ENCODE assay signal across 15 cellular contexts in the genomic region with DNA sequence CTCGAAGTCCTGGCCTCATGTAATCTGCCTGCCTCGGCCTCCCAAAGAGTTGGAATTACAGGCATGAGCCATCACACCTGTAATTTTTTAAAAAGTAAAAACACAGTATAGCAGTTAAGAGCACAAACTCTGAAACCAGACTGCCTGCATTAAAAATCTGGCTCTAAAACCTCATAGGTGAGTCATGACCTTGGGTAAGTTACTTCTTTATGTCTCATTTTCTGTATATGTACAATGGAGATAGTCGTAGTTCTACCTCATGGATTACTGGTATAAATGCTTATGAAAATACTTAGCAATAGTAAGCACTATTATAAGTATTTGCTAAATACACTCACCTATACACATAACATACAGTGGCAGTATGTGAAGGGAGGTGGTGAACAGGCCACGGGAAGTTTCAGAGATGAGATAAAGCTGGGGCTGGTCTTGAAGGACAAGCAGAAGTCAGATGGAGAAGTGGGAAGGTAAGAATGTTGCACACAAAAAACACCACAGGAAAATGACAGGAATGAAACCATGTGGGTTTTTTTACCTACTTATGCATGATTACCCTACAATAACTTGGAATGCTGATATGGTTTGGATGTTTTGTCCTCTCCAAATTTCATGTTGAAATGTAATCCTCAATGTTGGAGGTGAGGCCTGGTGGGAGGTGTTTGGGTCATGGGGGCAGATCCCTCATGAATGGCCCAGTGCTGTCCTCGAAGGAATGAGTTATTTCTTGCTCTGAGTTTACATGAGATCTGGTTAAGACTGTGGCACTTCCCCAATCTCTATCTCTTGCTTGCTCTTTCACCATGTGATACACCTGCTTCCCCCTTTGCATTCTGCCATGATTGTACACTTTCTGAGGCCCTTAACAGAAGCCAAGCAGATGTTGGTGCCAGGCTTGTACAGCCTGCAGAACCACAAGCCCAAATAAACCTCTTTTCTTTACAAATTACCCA. TPM values are rescaled to one million over a fixed set of nuclear protein-coding genes. Genes with fewer than 3 reads are reported as not detected.
A peak's percentile ranks its signal among the peaks of the same experiment; 100 is the strongest.
DNase-seq lines count a peak whose midpoint lies in the region; ATAC-seq and TF ChIP-seq lines count a peak whose summit lies in the region.
"Had no signal": no experiment of that assay in that cellular context is flagged by ENCODE, and none has a peak within 500 bp of the region (broad histone marks: within the 10 kb centered on the region; RNA-seq: fewer than 3 reads in every experiment).

No MANE protein-coding gene starts in this region.

- peak overlapping the region; percentile 53 to 61 for H3K27ac Mint-ChIP-seq in T-cell

- no peaks in the 10 kb centered on the region for H3K27me3 Mint-ChIP-seq in T-cell

- no peak overlapping the region for H3K27ac ChIP-seq in dorsolateral prefrontal cortex
- H3K27ac ChIP-seq: gastroesophageal sphincter, right lobe of liver, RWPE1 had no signal

- DNase-seq in CD1c-positive myeloid dendritic cell (ENCODE audit: extremely low spot score) (peak; percentile 50), T-cell (peak in 1 of 34 experiments; percentile 6), fibroblast of the aortic adventitia (ENCODE audit: low read depth) (peak; percentile 13), dorsolateral prefrontal cortex (no peak), NCI-H1436 treated with DMSO at 0.1 percent for 48 hours (lab: John Stamatoyannopoulos, UW) (no peak)
- DNase-seq: activated CD8-positive, alpha-beta memory T cell treated with anti-CD3 and anti-CD28 coated beads for 24 hours; C1 segment of cervical spinal cord; MM.1S; right lobe of liver had no signal

- CTCF ChIA-PET in T-cell (lab: Charles Lee): interaction anchor here in 1 of 2 donors (0.6 to 1.3 kb wide), 2 partner anchors 9 to 350 kb away, joined by 3 read pairs; partner anchors contain the start of gene SPOP

- no peaks in the 10 kb centered on the region for H3K9me3 Mint-ChIP-seq in T-cell

- TF ChIP-seq CTCF in fibroblast of the aortic adventitia (IDR thresholded peaks at IDR 0.05; ENCODE audit: insufficient read depth, low read length) (no peak), dorsolateral prefrontal cortex (IDR thresholded peaks at IDR 0.05 in 54 of 56, conservative IDR thresholded peaks at IDR 0.05 in 2 of 56; ENCODE audit: low read depth in 1 of 56, partially characterized antibody in 56 of 56) (no peak)

- no peak overlapping the region for H3K4me3 ChIP-seq in fibroblast of the aortic adventitia (ENCODE audit: low read depth, low read length)
- no peak overlapping the region for H3K4me3 ChIP-seq in dorsolateral prefrontal cortex
- H3K4me3 ChIP-seq: gastroesophageal sphincter, lung, right lobe of liver had no signal

- H3K4me3 Mint-ChIP-seq in T-cell: no peak overlapping the region

- H3K36me3 Mint-ChIP-seq in T-cell: peaks cover 4% of the 10 kb centered on the region

- ATAC-seq in HG02610 (IDR thresholded peaks at IDR 0.05; ENCODE audit: unreplicated experiment) (peak; percentile 73), T-cell (replicated peaks in 1 of 4) (no peak), HG03342 (IDR thresholded peaks at IDR 0.05; ENCODE audit: unreplicated experiment) (no peak), HG03520 (IDR thresholded peaks at IDR 0.05; ENCODE audit: unreplicated experiment) (no peak)
- ATAC-seq: gastroesophageal sphincter had no signal

- POLR2A ChIA-PET in T-cell (lab: Charles Lee): no interaction called here

- intact Hi-C loops in dorsolateral prefrontal cortex (cut with DNase I): no loop called here

- H3K4me1 Mint-ChIP-seq in T-cell: peaks cover 55 to 58% (median 57%) of the 10 kb centered on the region in 3 donors

- no peaks in the 10 kb centered on the region for H3K27me3 ChIP-seq in dorsolateral prefrontal cortex
- H3K27me3 ChIP-seq: gastroesophageal sphincter, right lobe of liver had no signal

RNA-seq across cellular contexts. Expression of gene ZNF652, which starts 33.9 kb away (rescaled TPM):
- total RNA-seq in T-cell: 10 to 100 TPM; 51.0 to 61.0 (median 57.1) TPM
- 25.6 and 27.7 TPM in 2 replicates for total RNA-seq in fibroblast of the aortic adventitia (ENCODE audit: low replicate concordance)
- 100 to 1,000 TPM in 12 of 120 experiments, 10 to 100 TPM in 108; 27.4 to 153 (median 59.4) TPM for total RNA-seq in dorsolateral prefrontal cortex

Comparison
In these comparisons a context has a peak if more than half of its experiments do, and no peak if none do; other contexts are left out.
1. DNase-seq: peak in CD1c-positive myeloid dendritic cell (single experiment) and fibroblast of the aortic adventitia (single experiment); none in dorsolateral prefrontal cortex (0 of 10) and NCI-H1436 treated with DMSO at 0.1 percent for 48 hours (single experiment).